Comparison of ENCODE assay signal across 4 cellular contexts in genomic region chr7:90334926-90335325, GRCh38. TPM values are rescaled to one million over a fixed set of nuclear protein-coding genes. Genes with fewer than 3 reads are reported as not detected.
"Had no signal": no experiment of that assay in that cellular context is flagged by ENCODE, and none has a peak within 500 bp of the region (broad histone marks: within the 10 kb centered on the region; RNA-seq: fewer than 3 reads in every experiment).

No MANE protein-coding gene starts in this region.

RNA-seq across cellular contexts. Expression of gene FAM237B, which starts 13.8 kb away (rescaled TPM):
- total RNA-seq: LHCN-M2, M059J, MCF 10A, NCI-H460 had no signal
